Comparison of ENCODE assay signal across 14 cellular contexts in the genomic region with DNA sequence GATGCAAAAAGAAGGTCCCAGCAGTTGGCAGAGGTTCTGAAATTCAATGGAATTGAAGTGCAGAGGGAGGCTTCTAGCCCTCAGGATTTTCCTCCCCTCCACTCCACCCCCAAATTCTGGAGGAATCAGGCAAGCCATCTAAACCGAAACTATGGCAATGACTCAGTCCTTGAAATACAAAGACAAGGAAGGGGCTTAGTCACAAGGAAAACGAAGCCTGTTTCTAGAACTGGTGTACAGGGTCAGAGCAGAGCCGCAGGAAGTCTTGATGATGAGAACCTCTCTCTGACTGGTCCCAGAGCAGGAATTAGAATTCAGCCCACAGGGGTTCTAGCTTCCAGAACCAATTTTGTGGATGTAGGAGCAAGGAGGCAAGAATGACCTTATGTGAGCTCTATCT.
A peak's percentile ranks its signal among the peaks of the same experiment; 100 is the strongest.
DNase-seq lines count a peak whose midpoint lies in the region; ATAC-seq and TF ChIP-seq lines count a peak whose summit lies in the region.
"Had no signal": no experiment of that assay in that cellular context is flagged by ENCODE, and none has a peak within 500 bp of the region (broad histone marks: within the 10 kb centered on the region; RNA-seq: fewer than 3 reads in every experiment).

No MANE protein-coding gene starts in this region.

- dilution Hi-C loops in mammary epithelial cell (cut with HindIII; ENCODE audit: low sequenced_read_pairs): no loop called here

- H3K36me3 ChIP-seq in KMS-11 (ENCODE audit: insufficient read depth) (no peaks in the 10 kb centered on the region), mammary epithelial cell (ENCODE audit: insufficient read depth, low read length) (no peaks in the 10 kb centered on the region), kidney epithelial cell (ENCODE audit: control insufficient read depth, insufficient read depth, low read length) (no peaks in the 10 kb centered on the region)
- H3K36me3 ChIP-seq: gastrocnemius medialis had no signal

- TF ChIP-seq CTCF in KMS-11 (conservative IDR thresholded peaks at IDR 0.05; ENCODE audit: low read depth, low read length): no peak
- no peak for TF ChIP-seq CTCF in mammary epithelial cell (conservative IDR thresholded peaks at IDR 0.05 in 1 of 2, IDR thresholded peaks at IDR 0.05 in 1 of 2; ENCODE audit: extremely low read depth in 1 of 2, insufficient read depth in 1 of 2, low read depth in 1 of 2, low read length in 2 of 2)
- no peak for TF ChIP-seq CTCF in kidney epithelial cell (IDR thresholded peaks at IDR 0.05; ENCODE audit: insufficient read depth, low read length, poor library complexity, severe bottlenecking)

- in situ Hi-C loops in mammary epithelial cell (cut with MboI; ENCODE audit: low sequenced_read_pairs in 2 of 2): no loop called here

- H3K4me1 ChIP-seq in KMS-11 (ENCODE audit: low read depth, poor library complexity, severe bottlenecking): peaks cover 38% of the 10 kb centered on the region
- H3K4me1 ChIP-seq in mammary epithelial cell (ENCODE audit: insufficient read depth, low read length): peaks cover 9% of the 10 kb centered on the region
- H3K4me1 ChIP-seq: gastrocnemius medialis had no signal

- no peaks in the 10 kb centered on the region for H3K4me1 Mint-ChIP-seq in activated T-cell treated with anti-CD3 and anti-CD28 coated beads, Interleukin-2, amount 50 U/mL, for 4 hours (ENCODE audit: low read depth)

- H3K4me3 ChIP-seq in KMS-11 (IDR thresholded peaks at IDR 0.05; ENCODE audit: insufficient read depth, low read depth, low read length) (no peak overlapping the region), mammary epithelial cell (replicated peaks in 1 of 3; ENCODE audit: insufficient read depth in 1 of 3, low read depth in 2 of 3, low read length in 3 of 3) (no peak overlapping the region), kidney epithelial cell (ENCODE audit: low read depth, low read length) (no peak overlapping the region)
- H3K4me3 ChIP-seq: gastrocnemius medialis, skin epidermis had no signal

- no peaks in the 10 kb centered on the region for H3K36me3 Mint-ChIP-seq in activated T-cell treated with anti-CD3 and anti-CD28 coated beads, Interleukin-2, amount 50 U/mL, for 4 hours (ENCODE audit: insufficient read depth)
- H3K36me3 Mint-ChIP-seq: mesothelial cell of epicardium had no signal

- 20% methylated on average over 3 of the region's 3 CpGs for WGBS in mammary epithelial cell (ENCODE audit: low coverage, missing lambda C conversion rate)

- ATAC-seq in GM21717 (IDR thresholded peaks at IDR 0.05; ENCODE audit: unreplicated experiment): no peak
- no peak for ATAC-seq in activated T-cell treated with anti-CD3 and anti-CD28 coated beads, Interleukin-2, amount 50 U/mL, for 4 hours
- ATAC-seq: gastrocnemius medialis had no signal

- no peak overlapping the region for H3K4me3 Mint-ChIP-seq in activated T-cell treated with anti-CD3 and anti-CD28 coated beads, Interleukin-2, amount 50 U/mL, for 4 hours
- H3K4me3 Mint-ChIP-seq: mesothelial cell of epicardium had no signal

- H3K9me3 ChIP-seq in mammary epithelial cell (replicated peaks; ENCODE audit: insufficient read depth, low read length): no peaks in the 10 kb centered on the region
- H3K9me3 ChIP-seq: gastrocnemius medialis had no signal

- no peaks in the 10 kb centered on the region for H3K27me3 Mint-ChIP-seq in activated T-cell treated with anti-CD3 and anti-CD28 coated beads, Interleukin-2, amount 50 U/mL, for 4 hours (ENCODE audit: low read depth)

- CTCF ChIA-PET in mammary epithelial cell (lab: Charles Lee; ENCODE audit: low non-redundant PET): no interaction called here

- H3K27ac ChIP-seq in KMS-11 (peak overlapping the region; percentile 57; the same call in 1 of the 2 replicates), mammary epithelial cell (ENCODE audit: insufficient read depth, low read depth, low read length) (peak overlapping the region; percentile 76)
- H3K27ac ChIP-seq: C4-2B, gastrocnemius medialis, skin epidermis had no signal

- H4K20me1 ChIP-seq in KMS-11 (ENCODE audit: insufficient read depth): no peaks in the 10 kb centered on the region
- H4K20me1 ChIP-seq in mammary epithelial cell (ENCODE audit: insufficient read depth, low read length): no peaks in the 10 kb centered on the region

- peaks cover 2% of the 10 kb centered on the region for H3K9me3 Mint-ChIP-seq in activated T-cell treated with anti-CD3 and anti-CD28 coated beads, Interleukin-2, amount 50 U/mL, for 4 hours
- H3K9me3 Mint-ChIP-seq: mesothelial cell of epicardium had no signal

- no peak overlapping the region for H3K9ac ChIP-seq in KMS-11
- H3K9ac ChIP-seq in mammary epithelial cell (ENCODE audit: insufficient read depth, low read length): no peak overlapping the region

- H3K79me2 ChIP-seq in KMS-11 (ENCODE audit: insufficient read depth, low read depth): no peaks in the 10 kb centered on the region
- no peaks in the 10 kb centered on the region for H3K79me2 ChIP-seq in mammary epithelial cell (ENCODE audit: insufficient read depth, low read length)

- H3K4me2 ChIP-seq in KMS-11 (peak overlapping the region; percentile 62; the same call in 1 of the 2 replicates), mammary epithelial cell (ENCODE audit: insufficient read depth, low read depth, low read length) (peak overlapping the region; percentile 22)

- H3K27me3 ChIP-seq in KMS-11 (ENCODE audit: insufficient read depth, low read depth) (no peaks in the 10 kb centered on the region), mammary epithelial cell (ENCODE audit: insufficient read depth, low read length) (no peaks in the 10 kb centered on the region), kidney epithelial cell (ENCODE audit: control insufficient read depth, insufficient read depth, low read length) (no peaks in the 10 kb centered on the region)
- H3K27me3 ChIP-seq: gastrocnemius medialis had no signal

- peak; percentile 63 for DNase-seq in AG08396 (ENCODE audit: low spot score)
- peak; percentile 87 for DNase-seq in mammary epithelial cell
- peak; percentile 75 for DNase-seq in kidney epithelial cell (ENCODE audit: low read depth)
- no peak for DNase-seq in OCI-M2 (lab: John Stamatoyannopoulos, UW; ENCODE audit: unreplicated experiment)
- no peak for DNase-seq in activated T-cell treated with anti-CD3 and anti-CD28 coated beads, Interleukin-2, amount 50 U/mL, for 4 hours
- DNase-seq in DMS79 (lab: John Stamatoyannopoulos, UW): no peak
- DNase-seq: anterior cingulate cortex, gastrocnemius medialis, NCI-H1436 had no signal

- no TSS peak for BruUV-seq in mammary epithelial cell (replicated peaks; lab: Mats Ljungman, UMichigan)

- no peak overlapping the region for H2AFZ ChIP-seq in KMS-11 (ENCODE audit: low read depth)
- H2AFZ ChIP-seq in mammary epithelial cell (ENCODE audit: low read depth, low read length): peak overlapping the region; percentile 42

- intact Hi-C loops in mammary epithelial cell (cut with micrococcal nuclease): no loop called here

Comparison
In these comparisons a context has a peak if more than half of its experiments do, and no peak if none do; other contexts are left out.
1. DNase-seq: peak in AG08396 (single experiment), mammary epithelial cell (single experiment) and kidney epithelial cell (single experiment); none in OCI-M2 (single experiment), activated T-cell treated with anti-CD3 and anti-CD28 coated beads, Interleukin-2, amount 50 U/mL, for 4 hours (single experiment) and DMS79 (single experiment).